ENCODE assay signal across 20 cellular contexts in genomic region chr5:181042722-181043121, GRCh38. TPM values are rescaled to one million over a fixed set of nuclear protein-coding genes. Genes with fewer than 3 reads are reported as not detected.
"Had no signal": no experiment of that assay in that cellular context is flagged by ENCODE, and none has a peak within 500 bp of the region (broad histone marks: within the 10 kb centered on the region; RNA-seq: fewer than 3 reads in every experiment).

No MANE protein-coding gene starts in this region.

- DNase-seq: activated CD4-positive, alpha-beta T cell treated with anti-CD3 and anti-CD28 coated beads for 48 hours; activated CD4-positive, CD25-positive, alpha-beta regulatory T cell; activated CD8-positive, alpha-beta T cell treated with anti-CD3 and anti-CD28 coated beads for 36 hours; activated effector memory CD4-positive, alpha-beta T cell treated with anti-CD3 and anti-CD28 coated beads, Interleukin-2, amount 50 U/mL, for 16 hours; activated naive CD4-positive, alpha-beta T cell treated with anti-CD3 and anti-CD28 coated beads, Interleukin-2, amount 50 U/mL, for 16 hours; activated T-cell treated with anti-CD3 and anti-CD28 coated beads, Interleukin-2, amount 50 U/mL, for 24 hours; cerebellar nuclear complex; effector CD4-positive, alpha-beta T cell; midbrain; posterior cingulate gyrus; stimulated activated CD4-positive, alpha-beta T cell treated with anti-CD3 and anti-CD28 coated beads, Interleukin-15, amount 100 ng/mL, for 24 hours; stimulated activated CD4-positive, alpha-beta T cell treated with anti-CD3 and anti-CD28 coated beads, Interleukin-2, amount 100 ng/mL, for 48 hours; T-helper 1 cell; T-helper 9 cell had no signal

- H3K9me3 Mint-ChIP-seq: activated CD8-positive, alpha-beta T cell treated with anti-CD3 and anti-CD28 coated beads for 36 hours; activated T-cell treated with anti-CD3 and anti-CD28 coated beads, Interleukin-2, amount 50 U/mL, for 24 hours; nephron had no signal

- H3K4me3 Mint-ChIP-seq: activated CD8-positive, alpha-beta T cell treated with anti-CD3 and anti-CD28 coated beads for 36 hours; activated T-cell treated with anti-CD3 and anti-CD28 coated beads, Interleukin-2, amount 50 U/mL, for 24 hours; nephron had no signal

- H3K27ac ChIP-seq: ascending aorta, skin epidermis, vagina had no signal

- H3K9me3 ChIP-seq: ascending aorta, vagina had no signal

- H3K4me1 ChIP-seq: ascending aorta, vagina had no signal

- H3K36me3 ChIP-seq: ascending aorta, vagina had no signal

- ATAC-seq: activated CD8-positive, alpha-beta T cell treated with anti-CD3 and anti-CD28 coated beads for 36 hours; esophagus mucosa had no signal

- H3K27me3 ChIP-seq: ascending aorta, vagina had no signal

- H3K27ac Mint-ChIP-seq: activated CD8-positive, alpha-beta T cell treated with anti-CD3 and anti-CD28 coated beads for 36 hours; activated T-cell treated with anti-CD3 and anti-CD28 coated beads, Interleukin-2, amount 50 U/mL, for 24 hours; nephron had no signal

- H3K4me3 ChIP-seq: ascending aorta, skin epidermis, vagina had no signal

RNA-seq across cellular contexts. Expression of gene BTNL9, which starts 2.7 kb away (rescaled TPM):
- total RNA-seq: activated CD8-positive, alpha-beta T cell treated with anti-CD3 and anti-CD28 coated beads for 36 hours had no signal

RNA-seq across cellular contexts. Expression of gene BTNL3, which starts 54.1 kb away (rescaled TPM):
- total RNA-seq: activated CD8-positive, alpha-beta T cell treated with anti-CD3 and anti-CD28 coated beads for 36 hours; ascending aorta; esophagus mucosa; lung microvascular endothelial cell; vagina had no signal
